ENCODE assay signal across 12 cellular contexts in genomic region chr17:8377422-8377821, GRCh38. TPM values are rescaled to one million over a fixed set of nuclear protein-coding genes. Genes with fewer than 3 reads are reported as not detected.
DNase-seq lines count a peak whose midpoint lies in the region; ATAC-seq, FAIRE-seq and TF ChIP-seq lines count a peak whose summit lies in the region.
"Had no signal": no experiment of that assay in that cellular context is flagged by ENCODE, and none has a peak within 500 bp of the region (broad histone marks: within the 10 kb centered on the region; RNA-seq: fewer than 3 reads in every experiment).

No MANE protein-coding gene starts in this region.

- H3K27me3 Mint-ChIP-seq in CD4-positive, CD25-positive, alpha-beta regulatory T cell = peaks cover 4% of the 10 kb centered on the region
- H3K27me3 Mint-ChIP-seq in HFFc6 (ENCODE audit: insufficient read depth) (peaks cover 3% of the 10 kb centered on the region; the same call in 1 of the 2 replicates), natural killer cell (ENCODE audit: low read depth in 2 of 2) (no peaks in the 10 kb centered on the region)
- no peaks in the 10 kb centered on the region for H3K27me3 Mint-ChIP-seq in activated naive CD8-positive, alpha-beta T cell treated with anti-CD3 and anti-CD28 coated beads for 36 hours

- peaks cover 45% of the 10 kb centered on the region for H3K36me3 ChIP-seq in CD4-positive, CD25-positive, alpha-beta regulatory T cell (ENCODE audit: control insufficient read depth, insufficient read depth, low read length)

- peaks cover 26% of the 10 kb centered on the region for H3K36me3 Mint-ChIP-seq in CD4-positive, CD25-positive, alpha-beta regulatory T cell
- H3K36me3 Mint-ChIP-seq in HFFc6 (ENCODE audit: low read depth) (peaks cover 47% of the 10 kb centered on the region), natural killer cell (peaks cover 8% of the 10 kb centered on the region)
- H3K36me3 Mint-ChIP-seq in activated naive CD8-positive, alpha-beta T cell treated with anti-CD3 and anti-CD28 coated beads for 36 hours = peaks cover 71% of the 10 kb centered on the region

- H3K27ac Mint-ChIP-seq in CD4-positive, CD25-positive, alpha-beta regulatory T cell = peak overlapping the region in 1 of 3 donors; percentile 65
- H3K27ac Mint-ChIP-seq in HFFc6 (peak overlapping the region; percentile 76), natural killer cell (peak overlapping the region; percentile 79 to 84)
- H3K27ac Mint-ChIP-seq in activated naive CD8-positive, alpha-beta T cell treated with anti-CD3 and anti-CD28 coated beads for 36 hours = peak overlapping the region; percentile 85

- peaks cover 0 to 2% (median 0%) of the 10 kb centered on the region in 7 donors for H3K9me3 Mint-ChIP-seq in CD4-positive, CD25-positive, alpha-beta regulatory T cell
- H3K9me3 Mint-ChIP-seq in HFFc6 (no peaks in the 10 kb centered on the region), natural killer cell (no peaks in the 10 kb centered on the region)
- H3K9me3 Mint-ChIP-seq in activated naive CD8-positive, alpha-beta T cell treated with anti-CD3 and anti-CD28 coated beads for 36 hours = no peaks in the 10 kb centered on the region

- no peak overlapping the region for H3K4me3 ChIP-seq in CD4-positive, CD25-positive, alpha-beta regulatory T cell (ENCODE audit: low read depth, low read length)

- H3K27me3 ChIP-seq in CD4-positive, CD25-positive, alpha-beta regulatory T cell (ENCODE audit: control insufficient read depth, insufficient read depth, low read length) = no peaks in the 10 kb centered on the region

- no peak for DNase-seq in CD4-positive, CD25-positive, alpha-beta regulatory T cell
- DNase-seq in HFFc6 (no peak), natural killer cell (no peak), RCC 7860 (ENCODE audit: low spot score) (no peak), NCI-H146 (lab: John Stamatoyannopoulos, UW) (no peak)
- no peak for DNase-seq in activated naive CD8-positive, alpha-beta T cell treated with anti-CD3 and anti-CD28 coated beads for 36 hours
- DNase-seq: IMR-90, lower lobe of right lung, SHP77 had no signal

- TF ChIP-seq CTCF in HFFc6 (IDR thresholded peaks at IDR 0.05) = no peak
- no peak for TF ChIP-seq CTCF in natural killer cell (IDR thresholded peaks at IDR 0.05)

- ATAC-seq in CD4-positive, CD25-positive, alpha-beta regulatory T cell (ENCODE audit: low read depth in 2 of 2) = no peak
- ATAC-seq in natural killer cell = no peak
- ATAC-seq in GM21390 (IDR thresholded peaks at IDR 0.05; ENCODE audit: unreplicated experiment) = no peak
- ATAC-seq in HG02759 (IDR thresholded peaks at IDR 0.05; ENCODE audit: unreplicated experiment) = no peak

- peaks cover 14 to 68% (median 33%) of the 10 kb centered on the region in 4 donors for H3K4me1 Mint-ChIP-seq in CD4-positive, CD25-positive, alpha-beta regulatory T cell
- H3K4me1 Mint-ChIP-seq in HFFc6 (ENCODE audit: low read depth) = peaks cover 64% of the 10 kb centered on the region
- peaks cover 54% of the 10 kb centered on the region for H3K4me1 Mint-ChIP-seq in activated naive CD8-positive, alpha-beta T cell treated with anti-CD3 and anti-CD28 coated beads for 36 hours
- H3K4me1 Mint-ChIP-seq in natural killer cell = peaks cover 43% of the 10 kb centered on the region in 2 donors

- no peaks in the 10 kb centered on the region for H3K9me3 ChIP-seq in CD4-positive, CD25-positive, alpha-beta regulatory T cell (ENCODE audit: control insufficient read depth in 2 of 2, low read length in 2 of 2)
- H3K9me3 ChIP-seq: lower lobe of right lung had no signal

- intact Hi-C loops in natural killer cell (cut with micrococcal nuclease) = no loop called here

- H3K4me1 ChIP-seq in CD4-positive, CD25-positive, alpha-beta regulatory T cell (ENCODE audit: control insufficient read depth, insufficient read depth, low read length, poor library complexity, severe bottlenecking) = peaks cover 49% of the 10 kb centered on the region

- H3K4me3 Mint-ChIP-seq in CD4-positive, CD25-positive, alpha-beta regulatory T cell = peak overlapping the region; percentile 81 to 89 (median 86)
- no peak overlapping the region for H3K4me3 Mint-ChIP-seq in HFFc6
- H3K4me3 Mint-ChIP-seq in activated naive CD8-positive, alpha-beta T cell treated with anti-CD3 and anti-CD28 coated beads for 36 hours = peak overlapping the region; percentile 85
- H3K4me3 Mint-ChIP-seq in natural killer cell = peak overlapping the region; percentile 69

- no peak for FAIRE-seq in RCC 7860 (lab: Jason Lieb, UNC)

- peak overlapping the region; percentile 69 for H3K27ac ChIP-seq in CD4-positive, CD25-positive, alpha-beta regulatory T cell (ENCODE audit: insufficient read depth, low read length, poor library complexity, severe bottlenecking)

RNA-seq across cellular contexts. Expression of gene RPL26, which starts 5.6 kb away (rescaled TPM):
- total RNA-seq in CD4-positive, CD25-positive, alpha-beta regulatory T cell = 2,192 TPM
- 1,000 to 10,000 TPM; 1,483 to 1,963 (median 1,650) TPM for polyA plus RNA-seq in CD4-positive, CD25-positive, alpha-beta regulatory T cell
- total RNA-seq in HFFc6 (2021; fragmentation: NEBNext Ultra II Directional; extraction: Animal tissue kit (Norgen Biotek cat#: 25700)) = 1,000 to 10,000 TPM; 1,301 to 1,432 (median 1,370) TPM
- 1,000 to 10,000 TPM; 2,835 to 2,863 TPM for total RNA-seq in activated naive CD8-positive, alpha-beta T cell treated with anti-CD3 and anti-CD28 coated beads for 36 hours
- 1,000 to 10,000 TPM; 1,481 to 1,796 (median 1,628) TPM for total RNA-seq in natural killer cell

RNA-seq across cellular contexts. Expression of gene RNF222, which starts 20.2 kb away (rescaled TPM):
- 0.81 TPM for total RNA-seq in CD4-positive, CD25-positive, alpha-beta regulatory T cell
- under 1 TPM in 2 of 4 donors, not detected in 2; 0.19 to 0.27 TPM for polyA plus RNA-seq in CD4-positive, CD25-positive, alpha-beta regulatory T cell
- not detected for total RNA-seq in HFFc6 (2021; fragmentation: NEBNext Ultra II Directional; extraction: Animal tissue kit (Norgen Biotek cat#: 25700))
- total RNA-seq in activated naive CD8-positive, alpha-beta T cell treated with anti-CD3 and anti-CD28 coated beads for 36 hours = under 1 TPM; 0.14 to 0.22 TPM
- total RNA-seq in natural killer cell = 1 to 10 TPM in 1 of 3 donors, under 1 TPM in 2; 0.35 to 1.1 (median 0.52) TPM
- total RNA-seq: cerebellum, IMR-90, lower lobe of right lung had no signal
- polyA plus RNA-seq: IMR-90 had no signal

RNA-seq across cellular contexts. Expression of gene ODF4, which starts 37.8 kb away (rescaled TPM):
- total RNA-seq in CD4-positive, CD25-positive, alpha-beta regulatory T cell = not detected
- polyA plus RNA-seq in CD4-positive, CD25-positive, alpha-beta regulatory T cell = not detected
- total RNA-seq in HFFc6 (2021; fragmentation: NEBNext Ultra II Directional; extraction: Animal tissue kit (Norgen Biotek cat#: 25700)) = not detected
- not detected for total RNA-seq in activated naive CD8-positive, alpha-beta T cell treated with anti-CD3 and anti-CD28 coated beads for 36 hours
- not detected for total RNA-seq in natural killer cell
- total RNA-seq: cerebellum, IMR-90, lower lobe of right lung had no signal
- polyA plus RNA-seq: IMR-90 had no signal

RNA-seq across cellular contexts. Expression of gene NDEL1, which starts 58.3 kb away (rescaled TPM):
- total RNA-seq in CD4-positive, CD25-positive, alpha-beta regulatory T cell = 240 TPM
- polyA plus RNA-seq in CD4-positive, CD25-positive, alpha-beta regulatory T cell = 10 to 100 TPM; 45.6 to 63.6 (median 54.6) TPM
- total RNA-seq in HFFc6 (2021; fragmentation: NEBNext Ultra II Directional; extraction: Animal tissue kit (Norgen Biotek cat#: 25700)) = 10 to 100 TPM; 65.4 to 79.1 (median 69.2) TPM
- total RNA-seq in activated naive CD8-positive, alpha-beta T cell treated with anti-CD3 and anti-CD28 coated beads for 36 hours = 10 to 100 TPM; 37.5 to 47.8 TPM
- total RNA-seq in natural killer cell = 100 to 1,000 TPM; 174 to 219 (median 193) TPM
